In the genomic region with DNA sequence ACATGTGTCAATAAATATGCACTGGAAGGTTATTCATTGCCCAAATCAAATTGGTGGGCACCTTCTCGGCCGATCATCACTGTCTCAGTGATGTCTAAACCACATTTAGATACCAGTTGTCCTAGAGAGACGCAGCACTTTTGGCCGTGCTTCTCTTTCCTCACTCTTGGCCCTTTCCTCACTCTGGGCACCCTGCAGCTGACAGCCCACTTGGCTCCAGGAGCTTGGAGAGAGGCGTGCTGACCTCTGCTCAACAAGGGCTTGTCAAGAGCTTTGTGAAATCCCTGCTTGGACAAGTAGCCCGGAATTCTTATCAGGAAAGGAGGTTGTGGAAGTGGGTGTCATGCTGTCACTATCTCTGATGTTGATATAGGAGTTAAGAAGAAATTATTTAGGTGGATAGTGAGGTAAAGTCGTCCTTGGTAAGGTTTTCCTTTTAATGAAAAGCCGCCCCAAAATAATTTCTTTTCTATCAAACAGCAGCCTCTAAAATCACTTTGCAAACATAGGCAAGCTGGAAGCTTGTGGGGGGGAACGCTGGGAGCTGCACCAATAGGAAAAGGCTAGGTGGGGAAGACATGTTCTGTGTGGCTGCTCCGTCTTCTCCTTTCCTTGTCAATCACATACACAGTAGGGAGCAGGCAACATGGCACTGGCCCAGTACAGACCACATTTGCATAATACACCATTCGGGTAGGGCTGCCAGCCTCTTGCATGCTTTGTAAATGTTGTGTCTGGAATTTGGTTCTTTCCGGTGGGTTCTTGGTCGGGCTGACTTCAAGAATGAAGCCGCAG, we compare ENCODE assay signal across 31 cellular contexts.
"Had no signal": no experiment of that assay in that cellular context is flagged by ENCODE, and none has a peak within 500 bp of the region (broad histone marks: within the 10 kb centered on the region; RNA-seq: fewer than 3 reads in every experiment).

No MANE protein-coding gene starts in this region.

- H3K27me3 ChIP-seq: brain microvascular endothelial cell, esophagus squamous epithelium, hepatocyte, ovary, uterus had no signal

- H3K9me3 Mint-ChIP-seq: nephron had no signal

- H3K27me3 Mint-ChIP-seq: activated naive CD8-positive, alpha-beta T cell; central memory CD8-positive, alpha-beta T cell; progenitor cell of endocrine pancreas had no signal

- H3K36me3 ChIP-seq: brain microvascular endothelial cell, esophagus squamous epithelium, ovary, uterus had no signal

- H3K36me3 Mint-ChIP-seq: activated naive CD8-positive, alpha-beta T cell had no signal

- H3K4me3 Mint-ChIP-seq: activated naive CD8-positive, alpha-beta T cell; activated T-cell treated with anti-CD3 and anti-CD28 coated beads, Interleukin-2, amount 50 U/mL, for 72 hours; central memory CD8-positive, alpha-beta T cell; nephron; T-helper 2 cell treated with Interferon-gamma antibody and Interleukin-4, amounts not matched to agents 5 μg/mL and 100 μg/mL, for 36 hours had no signal

- ATAC-seq: activated T-cell treated with anti-CD3 and anti-CD28 coated beads, Interleukin-2, amount 50 U/mL, for 72 hours; left colon; mucosa of descending colon had no signal

- DNase-seq: activated CD4-positive, alpha-beta T cell treated with anti-CD3 and anti-CD28 coated beads for 4 hours; activated CD4-positive, alpha-beta T cell treated with anti-CD3 and anti-CD28 coated beads, Interleukin-2, amount 50 U/mL, for 4 hours; activated CD4-positive, CD25-positive, alpha-beta regulatory T cell; activated naive CD4-positive, alpha-beta T cell; activated T-cell treated with anti-CD3 and anti-CD28 coated beads for 4 hours; activated T-cell treated with anti-CD3 and anti-CD28 coated beads, Interleukin-2, amount 50 U/mL, for 72 hours; anterior cingulate cortex; brain microvascular endothelial cell; dermis blood vessel endothelial cell; effector CD4-positive, alpha-beta T cell; esophagus squamous epithelium; foreskin melanocyte; islet precursor cell; left colon; mucosa of descending colon; ovary; retina; stimulated activated CD4-positive, alpha-beta T cell treated with anti-CD3 and anti-CD28 coated beads, Interleukin-15, amount 100 ng/mL, for 24 hours; stimulated activated CD4-positive, alpha-beta T cell treated with anti-CD3 and anti-CD28 coated beads, Interleukin-2, amount 100 ng/mL, for 24 hours; stimulated activated naive CD4-positive, alpha-beta T cell treated with Interleukin-2 at 50 U/mL for 16 hours; T-helper 1 cell; trophoblast cell; uterus had no signal

- H3K27ac ChIP-seq: brain microvascular endothelial cell, epithelial cell of prostate, esophagus squamous epithelium, hepatocyte, ovary, uterus had no signal

- H3K9me3 ChIP-seq: esophagus squamous epithelium, ovary, uterus had no signal

- H3K4me1 Mint-ChIP-seq: central memory CD8-positive, alpha-beta T cell had no signal

- H3K27ac Mint-ChIP-seq: activated naive CD8-positive, alpha-beta T cell; activated T-cell treated with anti-CD3 and anti-CD28 coated beads, Interleukin-2, amount 50 U/mL, for 72 hours; nephron; progenitor cell of endocrine pancreas; T-helper 2 cell treated with Interferon-gamma antibody and Interleukin-4, amounts not matched to agents 5 μg/mL and 100 μg/mL, for 36 hours had no signal

- H3K4me1 ChIP-seq: esophagus squamous epithelium, uterus had no signal

- H3K4me3 ChIP-seq: esophagus squamous epithelium, hepatocyte, lung, mucosa of descending colon, ovary, uterus had no signal
